2 cellular contexts compared by ENCODE assay signal in genomic region chr6:129662406-129662766, GRCh38.
TF ChIP-seq lines count a peak whose summit lies in the region.

No MANE protein-coding gene starts in this region.

TF ChIP-seq in SK-N-SH treated with all-trans-retinoic acid at 6 μM for 48 hours, 23 proteins besides CTCF, POLR2A, EP300 and RAD21 (continued from another document):
- TF ChIP-seq POU6F1 (CRISPR knock-in tag; IDR thresholded peaks at IDR 0.05; ENCODE audit: borderline replicate concordance, low read depth): no peak
- no peak for TF ChIP-seq TCF4 (CRISPR knock-in tag; IDR thresholded peaks at IDR 0.05; ENCODE audit: borderline replicate concordance)
- no peak for TF ChIP-seq ZNF70 (CRISPR knock-in tag; IDR thresholded peaks at IDR 0.05)

TF ChIP-seq in SK-N-SH, 30 proteins besides CTCF, POLR2A, EP300 and RAD21 (continued from another document):
- TF ChIP-seq USF2 (IDR thresholded peaks at IDR 0.05; ENCODE audit: borderline replicate concordance, low read depth, low read length) (no peak), TEAD4 (IDR thresholded peaks at IDR 0.05; ENCODE audit: borderline replicate concordance, insufficient read depth) (no peak), REST (IDR thresholded peaks at IDR 0.05; ENCODE audit: low read depth, low read length) (no peak), RXRA (IDR thresholded peaks at IDR 0.05; ENCODE audit: borderline replicate concordance, low read depth) (no peak), FOXM1 (IDR thresholded peaks at IDR 0.05; ENCODE audit: low read depth) (no peak), IRF3 (IDR thresholded peaks at IDR 0.05; ENCODE audit: low read depth, low read length) (no peak), ELF1 (IDR thresholded peaks at IDR 0.05) (no peak), FOSL2 (IDR thresholded peaks at IDR 0.05; ENCODE audit: borderline replicate concordance, low read depth) (no peak), PBX3 (IDR thresholded peaks at IDR 0.05) (no peak)
